Comparison of ENCODE assay signal across 8 cellular contexts in the genomic region with DNA sequence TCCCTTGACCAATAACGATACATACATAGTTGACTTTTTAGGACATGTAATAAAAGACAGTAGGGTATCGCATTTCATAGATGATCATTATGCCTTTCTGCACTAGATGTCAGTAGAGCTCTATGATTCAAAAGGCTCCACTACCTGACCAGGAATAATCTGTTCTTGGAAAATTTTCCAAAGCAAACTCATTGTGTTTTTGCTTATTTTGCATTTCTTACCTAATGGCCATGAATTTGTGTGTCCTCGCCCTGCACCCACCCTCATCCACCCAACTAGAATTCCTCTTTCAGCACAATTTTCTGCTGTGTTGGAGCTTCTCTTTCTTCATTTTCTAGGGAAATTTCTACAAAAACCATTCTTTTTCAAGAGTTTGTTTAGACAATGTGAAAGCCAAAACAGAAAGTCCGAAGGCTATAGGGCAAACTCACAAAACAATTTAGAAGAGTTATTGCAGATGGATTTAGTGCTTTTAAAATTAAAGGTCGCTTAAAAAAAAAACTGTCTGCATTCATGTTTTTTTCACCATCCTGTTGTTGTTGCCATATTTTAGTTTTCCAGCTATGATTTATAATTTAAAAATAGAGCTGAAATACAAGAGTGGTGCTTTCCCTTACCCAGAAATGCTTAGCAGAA.
A peak's percentile ranks its signal among the peaks of the same experiment; 100 is the strongest.
DNase-seq lines count a peak whose midpoint lies in the region; ATAC-seq, FAIRE-seq and TF ChIP-seq lines count a peak whose summit lies in the region.

No MANE protein-coding gene starts in this region.

- no peaks in the 10 kb centered on the region for H3K36me3 Mint-ChIP-seq in effector memory CD8-positive, alpha-beta T cell (ENCODE audit: insufficient read depth)
- no peaks in the 10 kb centered on the region for H3K36me3 Mint-ChIP-seq in Calu3 (ENCODE audit: insufficient read depth, unreplicated experiment)

- H3F3A ChIP-seq in Loucy (ENCODE audit: low read depth), result no peaks in the 10 kb centered on the region

- H3K27me3 Mint-ChIP-seq in effector memory CD8-positive, alpha-beta T cell, result no peaks in the 10 kb centered on the region
- H3K27me3 Mint-ChIP-seq in Calu3 (ENCODE audit: unreplicated experiment), result peaks cover 14% of the 10 kb centered on the region

- TF ChIP-seq CTCF in BJ (IDR thresholded peaks at IDR 0.05; ENCODE audit: insufficient read depth, low read depth, low read length) (peak; percentile 41), Loucy (conservative IDR thresholded peaks at IDR 0.05; ENCODE audit: low read length) (peak; percentile 63), Calu3 (IDR thresholded peaks at IDR 0.05; ENCODE audit: unreplicated experiment) (no peak)

- POLR2A ChIA-PET in BJ (lab: Charles Lee), result no interaction called here

- no TSS peak for BruUV-seq in Calu3 (replicated peaks; lab: Mats Ljungman, UMichigan)

- no peak overlapping the region for H3K4me3 Mint-ChIP-seq in effector memory CD8-positive, alpha-beta T cell
- H3K4me3 Mint-ChIP-seq in Calu3 (ENCODE audit: low read depth, unreplicated experiment), result no peak overlapping the region

- no peaks in the 10 kb centered on the region for H3K79me2 ChIP-seq in Loucy (ENCODE audit: insufficient read depth, low read length)

- CTCF ChIA-PET in BJ (lab: Yijun Ruan, JAX) (interaction anchor here (0.6 to 1.0 kb wide), 3 partner anchors 15 to 693 kb away, joined by 3 read pairs; no protein-coding TSS in a partner anchor), Calu3 (lab: Charles Lee) (interaction anchor here (0.8 kb wide), 2 partner anchors 33 to 748 kb away, joined by 3 to 4 read pairs; no protein-coding TSS in a partner anchor)

- intact Hi-C loops in Calu3 (cut with micrococcal nuclease; ENCODE audit: unreplicated experiment), result loop anchor here (2.0 to 10.0 kb wide), 2 partner anchors 140 to 748 kb away; no protein-coding TSS in a partner anchor

- H4K20me1 ChIP-seq in Loucy (ENCODE audit: insufficient read depth, low read length, poor library complexity, severe bottlenecking), result no peaks in the 10 kb centered on the region

- no peak for ATAC-seq in GM19467 (IDR thresholded peaks at IDR 0.05; ENCODE audit: unreplicated experiment)
- ATAC-seq in HG03378 (IDR thresholded peaks at IDR 0.05; ENCODE audit: unreplicated experiment), result no peak
- ATAC-seq in effector memory CD8-positive, alpha-beta T cell (replicated peaks), result no peak

- H3K9me3 Mint-ChIP-seq in effector memory CD8-positive, alpha-beta T cell, result peaks cover 9 to 18% of the 10 kb centered on the region in 2 donors
- H3K9me3 Mint-ChIP-seq in Calu3 (ENCODE audit: low read depth, unreplicated experiment), result no peaks in the 10 kb centered on the region

- H3K27me3 ChIP-seq in BJ (ENCODE audit: control insufficient read depth, insufficient read depth, low read length) (no peaks in the 10 kb centered on the region), Loucy (ENCODE audit: insufficient read depth, low read length, poor library complexity, severe bottlenecking) (no peaks in the 10 kb centered on the region)

- H3K4me1 ChIP-seq in Loucy (ENCODE audit: insufficient read depth, low read length, poor library complexity, severe bottlenecking), result no peaks in the 10 kb centered on the region

- H3K4me1 Mint-ChIP-seq in effector memory CD8-positive, alpha-beta T cell (ENCODE audit: low read depth in 2 of 2), result no peaks in the 10 kb centered on the region
- H3K4me1 Mint-ChIP-seq in Calu3 (ENCODE audit: low read depth, unreplicated experiment), result no peaks in the 10 kb centered on the region

- no peaks in the 10 kb centered on the region for H3K9me3 ChIP-seq in Loucy (ENCODE audit: insufficient read depth, low read depth, low read length)

- FAIRE-seq in islet of Langerhans (lab: Jason Lieb, UNC), result peak; percentile 94

- no peak overlapping the region for H3K27ac Mint-ChIP-seq in effector memory CD8-positive, alpha-beta T cell
- H3K27ac Mint-ChIP-seq in Calu3 (ENCODE audit: unreplicated experiment), result no peak overlapping the region

- no peaks in the 10 kb centered on the region for H3K36me3 ChIP-seq in BJ (ENCODE audit: control insufficient read depth, insufficient read depth, low read length)
- H3K36me3 ChIP-seq in Loucy (ENCODE audit: insufficient read depth, low read length), result no peaks in the 10 kb centered on the region

- H3K4me2 ChIP-seq in Loucy (ENCODE audit: low read depth, low read length, poor library complexity, severe bottlenecking), result no peak overlapping the region

- no peak overlapping the region for H3K9ac ChIP-seq in Loucy (ENCODE audit: low read depth, low read length, poor library complexity, severe bottlenecking)

- DNase-seq in BJ (ENCODE audit: low read depth) (peak; percentile 1), astrocyte of the hippocampus (ENCODE audit: low read depth, low spot score) (peak; percentile 61), Calu3 (no peak)
- DNase-seq in effector memory CD8-positive, alpha-beta T cell, result no peak

- H3K4me3 ChIP-seq in BJ (ENCODE audit: low read depth, low read length), result no peak overlapping the region
- no peak overlapping the region for H3K4me3 ChIP-seq in Loucy (ENCODE audit: low read length, poor library complexity, severe bottlenecking)

- H3K9me2 ChIP-seq in Loucy (replicated peaks; ENCODE audit: low read depth, low read length), result no peaks in the 10 kb centered on the region

- no peak overlapping the region for H2AFZ ChIP-seq in Loucy (ENCODE audit: low read length)

Comparison
In these comparisons a context has a peak if more than half of its experiments do, and no peak if none do; other contexts are left out.
1. DNase-seq: peak in BJ (single experiment) and astrocyte of the hippocampus (single experiment); none in effector memory CD8-positive, alpha-beta T cell (0 of 3) and Calu3 (single experiment).